ENCODE assay signal across 1 cellular context in the genomic region with DNA sequence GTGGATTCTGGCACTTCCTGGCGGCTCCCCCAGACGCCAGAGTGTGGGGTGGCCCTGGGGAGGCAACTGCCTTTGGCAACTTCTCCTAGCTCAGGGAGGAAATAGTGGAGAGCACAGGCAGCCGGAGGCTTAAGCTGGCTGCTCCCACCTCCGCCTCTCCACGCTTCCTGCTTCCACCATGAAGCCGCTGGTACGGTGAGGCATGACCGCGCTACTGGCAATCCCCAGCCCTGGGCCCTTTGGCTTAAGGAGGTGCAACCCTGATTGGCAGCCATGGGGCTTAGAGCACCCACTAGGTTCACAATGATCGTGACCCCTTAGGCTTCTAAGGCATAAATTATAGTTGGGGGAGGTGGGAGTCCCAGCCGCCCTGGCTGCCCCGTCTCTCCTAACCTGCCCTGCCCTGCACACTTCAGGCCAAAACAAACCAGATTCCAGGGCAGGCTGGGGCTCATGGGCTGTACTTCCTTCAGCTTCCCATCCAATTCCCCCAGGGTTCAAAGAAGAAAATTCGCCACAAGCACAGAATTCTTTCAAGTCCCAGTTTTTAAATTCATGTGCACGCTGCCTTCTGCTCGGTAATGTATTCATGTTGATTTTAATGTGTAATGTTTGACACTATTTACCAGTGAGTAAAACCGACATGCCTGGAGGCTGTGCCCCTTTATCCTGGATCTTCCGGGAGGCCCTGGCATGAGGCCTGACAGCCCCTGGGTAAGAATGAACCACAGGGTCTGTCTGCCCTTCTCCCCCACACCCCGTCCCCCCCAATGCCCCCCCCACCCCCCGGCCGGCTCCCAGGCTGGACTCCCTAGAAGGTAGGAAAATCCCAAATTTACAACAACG.
TF ChIP-seq lines count a peak whose summit lies in the region.

No MANE protein-coding gene starts in this region.

TF ChIP-seq in H1, 55 proteins besides CTCF, POLR2A, EP300 and RAD21:
- TF ChIP-seq CHD2 (IDR thresholded peaks at IDR 0.05; ENCODE audit: low read length) (no peak), GABPA (IDR thresholded peaks at IDR 0.05; ENCODE audit: borderline replicate concordance, insufficient read depth, low read length) (no peak), MAX (IDR thresholded peaks at IDR 0.05) (no peak), SP4 (IDR thresholded peaks at IDR 0.05; ENCODE audit: low read length) (no peak), ZNF274 (IDR thresholded peaks at IDR 0.05; ENCODE audit: borderline replicate concordance, extremely low read depth, low read length) (no peak), NRF1 (IDR thresholded peaks at IDR 0.05; ENCODE audit: low read depth, low read length) (no peak), BCL11A (IDR thresholded peaks at IDR 0.05; ENCODE audit: low read depth in 2 of 2, low read length in 2 of 2) (no peak), E2F6 (IDR thresholded peaks at IDR 0.05) (no peak), BACH1 (IDR thresholded peaks at IDR 0.05; ENCODE audit: low read length) (no peak), TAF7 (optimal IDR thresholded peaks at IDR 0.05; ENCODE audit: borderline replicate concordance, low read depth, low read length) (no peak), SIN3A (conservative IDR thresholded peaks at IDR 0.05 in 1 of 2, IDR thresholded peaks at IDR 0.05 in 1 of 2; ENCODE audit: low read depth in 1 of 2, low read length in 2 of 2) (no peak), RXRA (IDR thresholded peaks at IDR 0.05; ENCODE audit: insufficient read depth, low read depth, low read length) (no peak), SUZ12 (IDR thresholded peaks at IDR 0.05; ENCODE audit: low read length) (no peak), SIX5 (IDR thresholded peaks at IDR 0.05; ENCODE audit: low read depth, low read length) (no peak), JUND (IDR thresholded peaks at IDR 0.05; ENCODE audit: low read length) (no peak), CBX5 (IDR thresholded peaks at IDR 0.05; ENCODE audit: low read depth, low read length) (no peak), SIRT6 (IDR thresholded peaks at IDR 0.05; ENCODE audit: low read length) (no peak)
- TF ChIP-seq, protein P1, sequence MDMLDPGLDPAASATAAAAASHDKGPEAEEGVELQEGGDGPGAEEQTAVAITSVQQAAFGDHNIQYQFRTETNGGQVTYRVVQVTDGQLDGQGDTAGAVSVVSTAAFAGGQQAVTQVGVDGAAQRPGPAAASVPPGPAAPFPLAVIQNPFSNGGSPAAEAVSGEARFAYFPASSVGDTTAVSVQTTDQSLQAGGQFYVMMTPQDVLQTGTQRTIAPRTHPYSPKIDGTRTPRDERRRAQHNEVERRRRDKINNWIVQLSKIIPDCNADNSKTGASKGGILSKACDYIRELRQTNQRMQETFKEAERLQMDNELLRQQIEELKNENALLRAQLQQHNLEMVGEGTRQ (IDR thresholded peaks at IDR 0.05; ENCODE audit: low read length) = no peak
- TF ChIP-seq, protein P2, sequence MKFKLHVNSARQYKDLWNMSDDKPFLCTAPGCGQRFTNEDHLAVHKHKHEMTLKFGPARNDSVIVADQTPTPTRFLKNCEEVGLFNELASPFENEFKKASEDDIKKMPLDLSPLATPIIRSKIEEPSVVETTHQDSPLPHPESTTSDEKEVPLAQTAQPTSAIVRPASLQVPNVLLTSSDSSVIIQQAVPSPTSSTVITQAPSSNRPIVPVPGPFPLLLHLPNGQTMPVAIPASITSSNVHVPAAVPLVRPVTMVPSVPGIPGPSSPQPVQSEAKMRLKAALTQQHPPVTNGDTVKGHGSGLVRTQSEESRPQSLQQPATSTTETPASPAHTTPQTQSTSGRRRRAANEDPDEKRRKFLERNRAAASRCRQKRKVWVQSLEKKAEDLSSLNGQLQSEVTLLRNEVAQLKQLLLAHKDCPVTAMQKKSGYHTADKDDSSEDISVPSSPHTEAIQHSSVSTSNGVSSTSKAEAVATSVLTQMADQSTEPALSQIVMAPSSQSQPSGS (IDR thresholded peaks at IDR 0.05; ENCODE audit: low read length) = no peak
